1 cellular context compared by ENCODE assay signal in the genomic region with DNA sequence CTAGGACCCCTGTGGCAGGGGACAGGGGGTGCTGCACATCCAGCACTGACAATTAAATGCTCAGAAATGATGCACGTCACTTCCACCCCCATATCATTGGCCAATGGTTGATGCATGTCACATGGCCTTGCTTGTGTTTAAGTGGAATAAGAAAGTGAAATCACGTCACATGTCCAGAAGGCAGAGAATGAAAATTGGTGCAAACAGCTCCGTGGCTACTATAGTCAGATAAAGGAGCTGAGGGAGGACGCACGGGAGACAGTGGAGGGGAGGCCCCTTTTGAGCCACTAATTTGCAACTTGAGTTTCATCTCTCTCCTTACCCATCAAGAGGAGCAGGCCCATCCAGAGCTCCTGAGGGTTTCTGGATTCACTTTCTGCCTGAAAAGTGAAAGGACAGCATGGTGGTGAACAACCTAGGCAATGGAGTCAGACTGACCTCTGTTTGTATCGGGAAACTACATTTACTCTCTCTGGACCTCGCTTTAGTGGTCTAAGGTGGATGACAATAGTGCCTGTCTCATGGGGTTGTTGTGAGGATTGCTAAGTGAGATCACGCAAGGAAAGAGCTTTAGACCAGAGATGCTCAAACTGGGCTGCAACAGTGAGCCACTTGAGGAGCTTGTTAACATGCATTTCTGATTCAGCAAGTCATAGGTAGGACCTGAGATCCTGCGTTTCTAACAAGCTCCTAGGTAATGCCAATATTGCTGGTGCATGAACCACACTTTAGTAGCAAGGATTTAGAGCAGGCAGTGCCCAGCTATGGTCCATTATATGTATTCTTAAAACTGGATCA.
TF ChIP-seq lines count a peak whose summit lies in the region.

No MANE protein-coding gene starts in this region.

TF ChIP-seq in GM23338, 12 proteins besides CTCF, POLR2A, EP300 and RAD21 (continued from another document):
- TF ChIP-seq, protein P1, sequence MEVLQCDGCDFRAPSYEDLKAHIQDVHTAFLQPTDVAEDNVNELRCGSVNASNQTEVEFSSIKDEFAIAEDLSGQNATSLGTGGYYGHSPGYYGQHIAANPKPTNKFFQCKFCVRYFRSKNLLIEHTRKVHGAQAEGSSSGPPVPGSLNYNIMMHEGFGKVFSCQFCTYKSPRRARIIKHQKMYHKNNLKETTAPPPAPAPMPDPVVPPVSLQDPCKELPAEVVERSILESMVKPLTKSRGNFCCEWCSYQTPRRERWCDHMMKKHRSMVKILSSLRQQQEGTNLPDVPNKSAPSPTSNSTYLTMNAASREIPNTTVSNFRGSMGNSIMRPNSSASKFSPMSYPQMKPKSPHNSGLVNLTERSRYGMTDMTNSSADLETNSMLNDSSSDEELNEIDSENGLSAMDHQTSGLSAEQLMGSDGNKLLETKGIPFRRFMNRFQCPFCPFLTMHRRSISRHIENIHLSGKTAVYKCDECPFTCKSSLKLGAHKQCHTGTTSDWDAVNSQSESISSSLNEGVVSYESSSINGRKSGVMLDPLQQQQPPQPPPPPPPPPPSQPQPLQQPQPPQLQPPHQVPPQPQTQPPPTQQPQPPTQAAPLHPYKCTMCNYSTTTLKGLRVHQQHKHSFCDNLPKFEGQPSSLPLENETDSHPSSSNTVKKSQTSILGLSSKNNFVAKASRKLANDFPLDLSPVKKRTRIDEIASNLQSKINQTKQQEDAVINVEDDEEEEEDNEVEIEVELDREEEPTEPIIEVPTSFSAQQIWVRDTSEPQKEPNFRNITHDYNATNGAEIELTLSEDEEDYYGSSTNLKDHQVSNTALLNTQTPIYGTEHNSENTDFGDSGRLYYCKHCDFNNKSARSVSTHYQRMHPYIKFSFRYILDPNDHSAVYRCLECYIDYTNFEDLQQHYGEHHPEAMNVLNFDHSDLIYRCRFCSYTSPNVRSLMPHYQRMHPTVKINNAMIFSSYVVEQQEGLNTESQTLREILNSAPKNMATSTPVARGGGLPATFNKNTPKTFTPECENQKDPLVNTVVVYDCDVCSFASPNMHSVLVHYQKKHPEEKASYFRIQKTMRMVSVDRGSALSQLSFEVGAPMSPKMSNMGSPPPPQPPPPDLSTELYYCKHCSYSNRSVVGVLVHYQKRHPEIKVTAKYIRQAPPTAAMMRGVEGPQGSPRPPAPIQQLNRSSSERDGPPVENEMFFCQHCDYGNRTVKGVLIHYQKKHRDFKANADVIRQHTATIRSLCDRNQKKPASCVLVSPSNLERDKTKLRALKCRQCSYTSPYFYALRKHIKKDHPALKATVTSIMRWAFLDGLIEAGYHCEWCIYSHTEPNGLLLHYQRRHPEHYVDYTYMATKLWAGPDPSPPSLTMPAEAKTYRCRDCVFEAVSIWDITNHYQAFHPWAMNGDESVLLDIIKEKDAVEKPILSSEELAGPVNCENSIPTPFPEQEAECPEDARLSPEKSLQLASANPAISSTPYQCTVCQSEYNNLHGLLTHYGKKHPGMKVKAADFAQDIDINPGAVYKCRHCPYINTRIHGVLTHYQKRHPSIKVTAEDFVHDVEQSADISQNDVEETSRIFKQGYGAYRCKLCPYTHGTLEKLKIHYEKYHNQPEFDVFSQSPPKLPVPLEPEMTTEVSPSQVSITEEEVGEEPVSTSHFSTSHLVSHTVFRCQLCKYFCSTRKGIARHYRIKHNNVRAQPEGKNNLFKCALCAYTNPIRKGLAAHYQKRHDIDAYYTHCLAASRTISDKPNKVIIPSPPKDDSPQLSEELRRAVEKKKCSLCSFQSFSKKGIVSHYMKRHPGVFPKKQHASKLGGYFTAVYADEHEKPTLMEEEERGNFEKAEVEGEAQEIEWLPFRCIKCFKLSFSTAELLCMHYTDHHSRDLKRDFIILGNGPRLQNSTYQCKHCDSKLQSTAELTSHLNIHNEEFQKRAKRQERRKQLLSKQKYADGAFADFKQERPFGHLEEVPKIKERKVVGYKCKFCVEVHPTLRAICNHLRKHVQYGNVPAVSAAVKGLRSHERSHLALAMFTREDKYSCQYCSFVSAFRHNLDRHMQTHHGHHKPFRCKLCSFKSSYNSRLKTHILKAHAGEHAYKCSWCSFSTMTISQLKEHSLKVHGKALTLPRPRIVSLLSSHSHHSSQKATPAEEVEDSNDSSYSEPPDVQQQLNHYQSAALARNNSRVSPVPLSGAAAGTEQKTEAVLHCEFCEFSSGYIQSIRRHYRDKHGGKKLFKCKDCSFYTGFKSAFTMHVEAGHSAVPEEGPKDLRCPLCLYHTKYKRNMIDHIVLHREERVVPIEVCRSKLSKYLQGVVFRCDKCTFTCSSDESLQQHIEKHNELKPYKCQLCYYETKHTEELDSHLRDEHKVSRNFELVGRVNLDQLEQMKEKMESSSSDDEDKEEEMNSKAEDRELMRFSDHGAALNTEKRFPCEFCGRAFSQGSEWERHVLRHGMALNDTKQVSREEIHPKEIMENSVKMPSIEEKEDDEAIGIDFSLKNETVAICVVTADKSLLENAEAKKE (CRISPR knock-in tag; IDR thresholded peaks at IDR 0.05), result no peak
- TF ChIP-seq, protein P2, sequence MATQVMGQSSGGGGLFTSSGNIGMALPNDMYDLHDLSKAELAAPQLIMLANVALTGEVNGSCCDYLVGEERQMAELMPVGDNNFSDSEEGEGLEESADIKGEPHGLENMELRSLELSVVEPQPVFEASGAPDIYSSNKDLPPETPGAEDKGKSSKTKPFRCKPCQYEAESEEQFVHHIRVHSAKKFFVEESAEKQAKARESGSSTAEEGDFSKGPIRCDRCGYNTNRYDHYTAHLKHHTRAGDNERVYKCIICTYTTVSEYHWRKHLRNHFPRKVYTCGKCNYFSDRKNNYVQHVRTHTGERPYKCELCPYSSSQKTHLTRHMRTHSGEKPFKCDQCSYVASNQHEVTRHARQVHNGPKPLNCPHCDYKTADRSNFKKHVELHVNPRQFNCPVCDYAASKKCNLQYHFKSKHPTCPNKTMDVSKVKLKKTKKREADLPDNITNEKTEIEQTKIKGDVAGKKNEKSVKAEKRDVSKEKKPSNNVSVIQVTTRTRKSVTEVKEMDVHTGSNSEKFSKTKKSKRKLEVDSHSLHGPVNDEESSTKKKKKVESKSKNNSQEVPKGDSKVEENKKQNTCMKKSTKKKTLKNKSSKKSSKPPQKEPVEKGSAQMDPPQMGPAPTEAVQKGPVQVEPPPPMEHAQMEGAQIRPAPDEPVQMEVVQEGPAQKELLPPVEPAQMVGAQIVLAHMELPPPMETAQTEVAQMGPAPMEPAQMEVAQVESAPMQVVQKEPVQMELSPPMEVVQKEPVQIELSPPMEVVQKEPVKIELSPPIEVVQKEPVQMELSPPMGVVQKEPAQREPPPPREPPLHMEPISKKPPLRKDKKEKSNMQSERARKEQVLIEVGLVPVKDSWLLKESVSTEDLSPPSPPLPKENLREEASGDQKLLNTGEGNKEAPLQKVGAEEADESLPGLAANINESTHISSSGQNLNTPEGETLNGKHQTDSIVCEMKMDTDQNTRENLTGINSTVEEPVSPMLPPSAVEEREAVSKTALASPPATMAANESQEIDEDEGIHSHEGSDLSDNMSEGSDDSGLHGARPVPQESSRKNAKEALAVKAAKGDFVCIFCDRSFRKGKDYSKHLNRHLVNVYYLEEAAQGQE (IDR thresholded peaks at IDR 0.05; ENCODE audit: unreplicated experiment), result no peak
